Comparison of ENCODE assay signal across 1 cellular context in genomic region chr6:157995458-157995857, GRCh38.
TF ChIP-seq lines count a peak whose summit lies in the region.

No MANE protein-coding gene starts in this region.

TF ChIP-seq in K562, 482 proteins besides CTCF, POLR2A, EP300 and RAD21:
- no peak for TF ChIP-seq HEY1 (CRISPR knock-in tag; IDR thresholded peaks at IDR 0.05; ENCODE audit: borderline replicate concordance)
- TF ChIP-seq SP2 (IDR thresholded peaks at IDR 0.05; ENCODE audit: extremely low read depth, low read depth, low read length, poor library complexity, severe bottlenecking), result peak; percentile 7
